In genomic region chr2:234422242-234422641, GRCh38 we compare ENCODE assay signal across 11 cellular contexts.
DNase-seq lines count a peak whose midpoint lies in the region; ATAC-seq and TF ChIP-seq lines count a peak whose summit lies in the region.
"Had no signal": no experiment of that assay in that cellular context is flagged by ENCODE, and none has a peak within 500 bp of the region (broad histone marks: within the 10 kb centered on the region; RNA-seq: fewer than 3 reads in every experiment).

No MANE protein-coding gene starts in this region.

- H4K20me1 ChIP-seq in smooth muscle cell (ENCODE audit: low read depth): no peaks in the 10 kb centered on the region

- CTCF ChIA-PET in RWPE1 (lab: Yijun Ruan, JAX): interaction anchor here (0.8 kb wide), 1 partner anchor 133 kb away, joined by 3 read pairs; no protein-coding TSS in a partner anchor

- no peaks in the 10 kb centered on the region for H3K36me3 ChIP-seq in smooth muscle cell (ENCODE audit: low read depth)
- H3K36me3 ChIP-seq: heart left ventricle had no signal

- H3K9me3 ChIP-seq in smooth muscle cell (replicated peaks; ENCODE audit: low read depth): no peaks in the 10 kb centered on the region
- H3K9me3 ChIP-seq: heart left ventricle had no signal

- H3K4me3 ChIP-seq in epithelial cell of esophagus (ENCODE audit: low read length) (no peak overlapping the region), smooth muscle cell (no peak overlapping the region)
- H3K4me3 ChIP-seq: heart left ventricle had no signal

- H3K4me2 ChIP-seq in smooth muscle cell: peak overlapping the region; percentile 24

- 23% methylated on average over 3 of the region's 3 CpGs for WGBS in smooth muscle cell (ENCODE audit: low lambda C conversion rate)

- H3K27ac ChIP-seq in RWPE1 (peak overlapping the region; percentile 70), smooth muscle cell (ENCODE audit: low read depth) (peak overlapping the region; percentile 58)
- H3K27ac ChIP-seq: 22Rv1 had no signal

- no peaks in the 10 kb centered on the region for H3K27me3 ChIP-seq in smooth muscle cell (ENCODE audit: low read depth)
- H3K27me3 ChIP-seq: heart left ventricle had no signal

- H3K4me1 ChIP-seq in smooth muscle cell (ENCODE audit: low read depth): peaks cover 6% of the 10 kb centered on the region

- H2AFZ ChIP-seq in smooth muscle cell (ENCODE audit: low read depth): no peak overlapping the region

- no peaks in the 10 kb centered on the region for H3F3A ChIP-seq in smooth muscle cell (ENCODE audit: low read depth)

- ATAC-seq in HG03175 (IDR thresholded peaks at IDR 0.05; ENCODE audit: unreplicated experiment) (no peak), GM21825 (IDR thresholded peaks at IDR 0.05; ENCODE audit: unreplicated experiment) (no peak)
- ATAC-seq: heart left ventricle had no signal

- no peaks in the 10 kb centered on the region for H3K79me2 ChIP-seq in smooth muscle cell (ENCODE audit: low read depth)

- DNase-seq in DMS153 (lab: John Stamatoyannopoulos, UW) (peak; percentile 9), DMS153 treated with DMSO at 0.1 percent for 48 hours (lab: John Stamatoyannopoulos, UW; ENCODE audit: unreplicated experiment) (no peak), RWPE1 (ENCODE audit: low spot score) (peak; percentile 93), epithelial cell of esophagus (ENCODE audit: low read depth) (peak; percentile 96), smooth muscle cell (lab: John Stamatoyannopoulos, UW; ENCODE audit: unreplicated experiment) (no peak), Ammon's horn (ENCODE audit: low spot score) (no peak)
- DNase-seq: heart left ventricle, Right ventricle myocardium superior had no signal

- POLR2A ChIA-PET in RWPE1 (lab: Yijun Ruan, JAX; ENCODE audit: low non-redundant PET): interaction anchor here (0.6 kb wide), 1 partner anchor 9 kb away, joined by 4 read pairs; no protein-coding TSS in a partner anchor

- H3K9ac ChIP-seq in smooth muscle cell (ENCODE audit: low read depth): no peak overlapping the region

- no peak for TF ChIP-seq CTCF in RWPE1 (conservative IDR thresholded peaks at IDR 0.05; ENCODE audit: low read depth)
- TF ChIP-seq CTCF in epithelial cell of esophagus (IDR thresholded peaks at IDR 0.05; ENCODE audit: insufficient read depth, low read depth, low read length, missing control alignments): no peak
- TF ChIP-seq CTCF in smooth muscle cell (IDR thresholded peaks at IDR 0.05; ENCODE audit: borderline replicate concordance, insufficient read depth, poor library complexity, severe bottlenecking): no peak

Comparison
In these comparisons a context has a peak if more than half of its experiments do, and no peak if none do; other contexts are left out.
1. DNase-seq: peak in DMS153 (single experiment), RWPE1 (single experiment) and epithelial cell of esophagus (single experiment); none in DMS153 treated with DMSO at 0.1 percent for 48 hours (single experiment), smooth muscle cell (single experiment) and Ammon's horn (single experiment).